Comparison of ENCODE assay signal across 21 cellular contexts in the genomic region with DNA sequence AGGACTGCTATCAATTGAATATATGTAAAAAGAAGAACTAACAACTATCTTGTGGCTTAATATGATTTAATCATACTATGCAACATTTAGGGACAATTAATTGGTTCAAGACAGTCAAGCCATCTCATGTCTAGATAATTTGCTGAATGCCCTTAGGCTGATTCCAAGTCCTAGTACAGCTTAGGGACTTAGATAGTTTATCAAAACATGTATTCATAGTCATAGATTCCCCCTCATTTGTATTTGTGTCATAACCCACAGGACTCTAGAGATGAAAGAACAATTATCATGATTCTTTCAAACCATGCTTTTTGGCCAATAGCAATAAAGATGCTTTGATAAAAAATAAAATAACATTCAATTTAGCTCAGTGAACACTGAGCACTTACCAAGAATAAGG.
DNase-seq lines count a peak whose midpoint lies in the region; ATAC-seq, FAIRE-seq and TF ChIP-seq lines count a peak whose summit lies in the region.
"Had no signal": no experiment of that assay in that cellular context is flagged by ENCODE, and none has a peak within 500 bp of the region (broad histone marks: within the 10 kb centered on the region; RNA-seq: fewer than 3 reads in every experiment).

No MANE protein-coding gene starts in this region.

- no peak for ATAC-seq in HG02981 (IDR thresholded peaks at IDR 0.05; ENCODE audit: unreplicated experiment)
- ATAC-seq in right lobe of liver = no peak
- ATAC-seq: A549 had no signal

- no peak overlapping the region for H3K4me3 Mint-ChIP-seq in immature natural killer cell
- H3K4me3 Mint-ChIP-seq: CD4-positive, alpha-beta memory T cell had no signal

- H3K4me3 ChIP-seq in right lobe of liver = no peak overlapping the region
- H3K4me3 ChIP-seq: A549 had no signal

- no peak overlapping the region for H3K27ac ChIP-seq in right lobe of liver
- H3K27ac ChIP-seq: A549 had no signal

- TF ChIP-seq POLR2A in H54 (IDR thresholded peaks at IDR 0.05; ENCODE audit: low read depth, low read length) = no peak
- TF ChIP-seq POLR2A in right lobe of liver (IDR thresholded peaks at IDR 0.05) = no peak

- DNase-seq in COLO829 (ENCODE audit: low spot score) = peak; percentile 78
- DNase-seq in H54 (ENCODE audit: insufficient read length, low spot score) = no peak
- peak; percentile 85 for DNase-seq in SK-MEL-5 (ENCODE audit: low read depth, low spot score)
- DNase-seq in right lobe of liver = no peak
- DNase-seq in immature natural killer cell = no peak
- no peak for DNase-seq in HT-29 (ENCODE audit: low spot score)
- DNase-seq: 8988T; ACHN; C1 segment of cervical spinal cord; Caco-2; CD4-positive, alpha-beta memory T cell; DMS153; DND-41; GF-D8; GOT3; H7; HCEC 1CT had no signal

- H3K27me3 ChIP-seq in right lobe of liver = no peaks in the 10 kb centered on the region

- peaks cover 0 to 3% (median 2%) of the 10 kb centered on the region in 3 donors for H3K27me3 Mint-ChIP-seq in immature natural killer cell (ENCODE audit: low read depth in 3 of 3)
- H3K27me3 Mint-ChIP-seq: CD4-positive, alpha-beta memory T cell had no signal

- H3K4me1 ChIP-seq in right lobe of liver = no peaks in the 10 kb centered on the region
- H3K4me1 ChIP-seq: A549, Caco-2 had no signal

- H3K9me3 ChIP-seq in right lobe of liver = no peaks in the 10 kb centered on the region
- H3K9me3 ChIP-seq: A549, Caco-2 had no signal

- H3K36me3 Mint-ChIP-seq in immature natural killer cell = no peaks in the 10 kb centered on the region
- H3K36me3 Mint-ChIP-seq: CD4-positive, alpha-beta memory T cell had no signal

- FAIRE-seq in H54 (lab: Jason Lieb, UNC) = peak; percentile 52
- FAIRE-seq: A549, GM12891, GM18507 had no signal

- H3K36me3 ChIP-seq in right lobe of liver = no peaks in the 10 kb centered on the region

- TF ChIP-seq CTCF in right lobe of liver (IDR thresholded peaks at IDR 0.05) = no peak

- H3K27ac Mint-ChIP-seq in immature natural killer cell = no peak overlapping the region
- H3K27ac Mint-ChIP-seq: CD4-positive, alpha-beta memory T cell had no signal

- intact Hi-C loops in right lobe of liver (cut with DNase I) = no loop called here

- H3K4me1 Mint-ChIP-seq in immature natural killer cell = no peaks in the 10 kb centered on the region
- H3K4me1 Mint-ChIP-seq: CD4-positive, alpha-beta memory T cell had no signal

- peaks cover 6 to 47% (median 19%) of the 10 kb centered on the region in 6 donors for H3K9me3 Mint-ChIP-seq in immature natural killer cell

- in situ Hi-C loops in SK-MEL-5 (cut with HindIII; ENCODE audit: low pct_unique_long_range_greater_than_20kb, low sequenced_read_pairs) = no loop called here

Comparison
In these comparisons a context has a peak if more than half of its experiments do, and no peak if none do; other contexts are left out.
1. DNase-seq: peak in COLO829 (single experiment) and SK-MEL-5 (single experiment); none in H54 (single experiment), right lobe of liver (0 of 3), immature natural killer cell (0 of 3) and HT-29 (single experiment).